8 cellular contexts compared by ENCODE assay signal in genomic region chr1:211352985-211353515, GRCh38. TPM values are rescaled to one million over a fixed set of nuclear protein-coding genes. Genes with fewer than 3 reads are reported as not detected.
DNase-seq lines count a peak whose midpoint lies in the region; ATAC-seq, FAIRE-seq and TF ChIP-seq lines count a peak whose summit lies in the region.

No MANE protein-coding gene starts in this region.

- peaks cover 10 to 20% (median 13%) of the 10 kb centered on the region in 3 donors for H3K36me3 Mint-ChIP-seq in immature natural killer cell

- peak; percentile 76 for ATAC-seq in GM18508 (IDR thresholded peaks at IDR 0.05; ENCODE audit: insufficient read depth, unreplicated experiment)
- ATAC-seq in HG02943 (IDR thresholded peaks at IDR 0.05; ENCODE audit: low read depth, unreplicated experiment): peak; percentile 77

- FAIRE-seq in RCC 7860 (lab: Jason Lieb, UNC): no peak

- DNase-seq in AG04450 (ENCODE audit: low read depth, low spot score): no peak
- DNase-seq in RCC 7860 (ENCODE audit: low spot score): peak; percentile 70
- peak; percentile 86 for DNase-seq in activated effector memory CD4-positive, alpha-beta T cell treated with anti-CD3 and anti-CD28 coated beads, Interleukin-2, amount 50 U/mL, for 16 hours
- DNase-seq in immature natural killer cell: peak; percentile 59 to 65 (median 65)
- DNase-seq in stimulated activated CD8-positive, alpha-beta memory T cell treated with anti-CD3 and anti-CD28 coated beads, Interleukin-4, amount 100 ng/mL, for 48 hours: peak; percentile 77
- no peak for DNase-seq in NCI-H510A treated with DMSO at 0.1 percent for 48 hours (lab: John Stamatoyannopoulos, UW)

- peaks cover 2 to 5% (median 4%) of the 10 kb centered on the region in 3 donors for H3K27me3 Mint-ChIP-seq in immature natural killer cell (ENCODE audit: low read depth in 3 of 3)

- H3K4me3 ChIP-seq in AG04450 (ENCODE audit: low read depth, low read length): no peak overlapping the region

- H3K9me3 Mint-ChIP-seq in immature natural killer cell: peaks cover 0 to 2% (median 0%) of the 10 kb centered on the region in 6 donors

- peak; percentile 64 for TF ChIP-seq CTCF in AG04450 (IDR thresholded peaks at IDR 0.05; ENCODE audit: low read depth, low read length)

- H3K4me3 Mint-ChIP-seq in immature natural killer cell: peak overlapping the region; percentile 81 to 93 (median 85)

- peak overlapping the region; percentile 82 to 95 (median 91) for H3K27ac Mint-ChIP-seq in immature natural killer cell

- H3K27ac ChIP-seq in AG04450 (ENCODE audit: low read depth, low read length): no peak overlapping the region

- POLR2A ChIA-PET in AG04450 (lab: Yijun Ruan, JAX): no interaction called here

- peaks cover 69 to 82% of the 10 kb centered on the region in 2 donors for H3K4me1 Mint-ChIP-seq in immature natural killer cell

- CTCF ChIA-PET in AG04450 (lab: Charles Lee): no interaction called here

- no peaks in the 10 kb centered on the region; the same call in none of the 2 replicates for H3K9me3 ChIP-seq in AG04450 (ENCODE audit: control insufficient read depth, insufficient read depth, low read length)

- H3K27me3 ChIP-seq in AG04450 (ENCODE audit: control insufficient read depth, insufficient read depth, low read length): no peaks in the 10 kb centered on the region

RNA-seq across cellular contexts. Expression of gene TRAF5, which starts 26.4 kb away (rescaled TPM):
- polyA plus RNA-seq in AG04450 (2011; rRNA removed): 19.3 and 22.0 TPM in 2 replicates
- 19.1 and 19.5 TPM in 2 replicates for polyA minus RNA-seq in AG04450 (2011; rRNA and poly(A)+ RNA removed)
- polyA plus RNA-seq in immature natural killer cell: 10 to 100 TPM; 19.6 to 37.0 (median 21.8) TPM

Comparison
In these comparisons a context has a peak if more than half of its experiments do, and no peak if none do; other contexts are left out.
1. DNase-seq: peak in RCC 7860 (single experiment), activated effector memory CD4-positive, alpha-beta T cell treated with anti-CD3 and anti-CD28 coated beads, Interleukin-2, amount 50 U/mL, for 16 hours (single experiment), immature natural killer cell (3 of 3) and stimulated activated CD8-positive, alpha-beta memory T cell treated with anti-CD3 and anti-CD28 coated beads, Interleukin-4, amount 100 ng/mL, for 48 hours (single experiment); none in AG04450 (single experiment) and NCI-H510A treated with DMSO at 0.1 percent for 48 hours (single experiment).